Comparison of ENCODE assay signal across 8 cellular contexts in the genomic region with DNA sequence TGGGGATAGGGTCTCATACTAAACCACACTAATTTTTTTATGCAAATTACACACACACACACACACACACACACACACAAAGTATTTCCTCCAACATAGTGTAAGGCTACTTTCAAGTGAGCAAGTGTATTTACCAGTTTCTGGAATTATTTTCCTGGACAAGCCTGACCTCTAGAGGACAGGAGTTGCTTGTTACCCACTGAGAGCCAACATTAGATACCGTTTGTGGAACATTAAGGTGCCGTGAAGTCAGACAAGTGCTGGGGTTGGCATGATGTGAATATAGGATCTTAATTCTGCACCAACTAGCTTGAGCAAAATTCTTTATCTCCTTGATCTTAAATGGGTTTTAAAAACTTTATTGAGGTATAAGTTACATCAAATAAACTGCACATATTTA. TPM values are rescaled to one million over a fixed set of nuclear protein-coding genes. Genes with fewer than 3 reads are reported as not detected.
DNase-seq lines count a peak whose midpoint lies in the region; ATAC-seq, FAIRE-seq and TF ChIP-seq lines count a peak whose summit lies in the region.

No MANE protein-coding gene starts in this region.

- no peaks in the 10 kb centered on the region for H3K27me3 ChIP-seq in GM23338 (ENCODE audit: insufficient read depth)
- H3K27me3 ChIP-seq in thyroid gland = no peaks in the 10 kb centered on the region

- H3K4me3 ChIP-seq in GM23338 = no peak overlapping the region
- H3K4me3 ChIP-seq in thyroid gland (replicated peaks in 1 of 3) = no peak overlapping the region

- ATAC-seq in GM23338 = peak; percentile 72
- peak; percentile 79 for ATAC-seq in WTC11
- ATAC-seq in HG02763 (IDR thresholded peaks at IDR 0.05; ENCODE audit: unreplicated experiment) = no peak

- no peak overlapping the region for H3K4me2 ChIP-seq in GM23338

- H2AFZ ChIP-seq in GM23338 = no peak overlapping the region

- H3K4me3 Mint-ChIP-seq in GM23338 (no peak overlapping the region), WTC11 (no peak overlapping the region)

- H3K36me3 Mint-ChIP-seq in GM23338 (ENCODE audit: low read depth) (no peaks in the 10 kb centered on the region), WTC11 (no peaks in the 10 kb centered on the region)

- TF ChIP-seq CTCF in GM23338 (conservative IDR thresholded peaks at IDR 0.05; ENCODE audit: low read depth in 2 of 2) (peak; percentile 71 to 80), WTC11 (IDR thresholded peaks at IDR 0.05) (no peak), thyroid gland (IDR thresholded peaks at IDR 0.05) (peak in 3 of 6 experiments; percentile 28 to 41 (median 34))

- H3K4me1 Mint-ChIP-seq in GM23338 (no peaks in the 10 kb centered on the region), WTC11 (no peaks in the 10 kb centered on the region)

- no peaks in the 10 kb centered on the region for H3K79me2 ChIP-seq in GM23338 (replicated peaks; ENCODE audit: insufficient read depth)

- H3K27me3 Mint-ChIP-seq in GM23338 (ENCODE audit: insufficient read depth, low read depth, poor library complexity) (no peaks in the 10 kb centered on the region), WTC11 (ENCODE audit: low read depth) (no peaks in the 10 kb centered on the region)

- intact Hi-C loops in thyroid gland (cut with DNase I) = loop anchor here (5.0 kb wide), 1 partner anchor 331 kb away; no protein-coding TSS in a partner anchor

- DNase-seq in GM23338 (ENCODE audit: low spot score) (peak; percentile 77), NCI-H1417 treated with DMSO at 0.1 percent for 48 hours (lab: John Stamatoyannopoulos, UW) (peak; percentile 35), WTC11 (ENCODE audit: low spot score) (no peak), thyroid gland (no peak), NK-92 (lab: John Stamatoyannopoulos, UW; ENCODE audit: unreplicated experiment) (no peak)

- no peaks in the 10 kb centered on the region for H3F3A ChIP-seq in GM23338 (replicated peaks; ENCODE audit: low read depth)

- H3K9me2 ChIP-seq in GM23338 (ENCODE audit: insufficient read depth) = no peaks in the 10 kb centered on the region

- H3K9me3 ChIP-seq in thyroid gland = no peaks in the 10 kb centered on the region

- POLR2A ChIA-PET in WTC11 (lab: Charles Lee) = no interaction called here

- no peak overlapping the region for H3K27ac Mint-ChIP-seq in GM23338
- no peak overlapping the region for H3K27ac Mint-ChIP-seq in WTC11

- FAIRE-seq in G401.6 (lab: Jason Lieb, UNC) = peak; percentile 68
- FAIRE-seq in islet of Langerhans (lab: Jason Lieb, UNC) = peak; percentile 92

- H3K4me1 ChIP-seq in GM23338 (ENCODE audit: insufficient read depth) = no peaks in the 10 kb centered on the region
- no peaks in the 10 kb centered on the region for H3K4me1 ChIP-seq in thyroid gland

- H3K27ac ChIP-seq in GM23338 (ENCODE audit: low read depth) (no peak overlapping the region), thyroid gland (no peak overlapping the region)

- CTCF ChIA-PET in WTC11 (lab: Charles Lee) = no interaction called here

- H3K9me3 Mint-ChIP-seq in GM23338 (no peaks in the 10 kb centered on the region), WTC11 (no peaks in the 10 kb centered on the region)

- H3K36me3 ChIP-seq in GM23338 (ENCODE audit: insufficient read depth) (no peaks in the 10 kb centered on the region), thyroid gland (no peaks in the 10 kb centered on the region)

- H4K20me1 ChIP-seq in GM23338 (replicated peaks; ENCODE audit: insufficient read depth) = no peaks in the 10 kb centered on the region

- 0 to 4% methylated on average over 2 of the region's 2 CpGs for WGBS in thyroid gland, 2 donors

- no peak for TF ChIP-seq POLR2A in thyroid gland (IDR thresholded peaks at IDR 0.05)

TF ChIP-seq in GM23338, 12 proteins besides CTCF, POLR2A, EP300 and RAD21 (continues in another document):
- TF ChIP-seq CREB1 (CRISPR knock-in tag; IDR thresholded peaks at IDR 0.05; ENCODE audit: low read depth) (no peak), STAT1 (IDR thresholded peaks at IDR 0.05; ENCODE audit: unreplicated experiment) (no peak), ZNF114 (CRISPR knock-in tag; IDR thresholded peaks at IDR 0.05) (no peak), NANOG (IDR thresholded peaks at IDR 0.05; ENCODE audit: borderline replicate concordance) (no peak), ETS1 (IDR thresholded peaks at IDR 0.05) (no peak)

TF ChIP-seq in WTC11, 78 proteins besides CTCF, POLR2A, EP300 and RAD21 (continues in another document):
- TF ChIP-seq E2F1 (CRISPR knock-in tag; IDR thresholded peaks at IDR 0.05) = no peak
- no peak for TF ChIP-seq FOXP1 (CRISPR knock-in tag; IDR thresholded peaks at IDR 0.05; ENCODE audit: borderline replicate concordance)
- no peak for TF ChIP-seq ZNF532 (CRISPR knock-in tag; IDR thresholded peaks at IDR 0.05; ENCODE audit: borderline replicate concordance)
- no peak for TF ChIP-seq ZNF121 (CRISPR knock-in tag; IDR thresholded peaks at IDR 0.05)
- TF ChIP-seq, protein P1, sequence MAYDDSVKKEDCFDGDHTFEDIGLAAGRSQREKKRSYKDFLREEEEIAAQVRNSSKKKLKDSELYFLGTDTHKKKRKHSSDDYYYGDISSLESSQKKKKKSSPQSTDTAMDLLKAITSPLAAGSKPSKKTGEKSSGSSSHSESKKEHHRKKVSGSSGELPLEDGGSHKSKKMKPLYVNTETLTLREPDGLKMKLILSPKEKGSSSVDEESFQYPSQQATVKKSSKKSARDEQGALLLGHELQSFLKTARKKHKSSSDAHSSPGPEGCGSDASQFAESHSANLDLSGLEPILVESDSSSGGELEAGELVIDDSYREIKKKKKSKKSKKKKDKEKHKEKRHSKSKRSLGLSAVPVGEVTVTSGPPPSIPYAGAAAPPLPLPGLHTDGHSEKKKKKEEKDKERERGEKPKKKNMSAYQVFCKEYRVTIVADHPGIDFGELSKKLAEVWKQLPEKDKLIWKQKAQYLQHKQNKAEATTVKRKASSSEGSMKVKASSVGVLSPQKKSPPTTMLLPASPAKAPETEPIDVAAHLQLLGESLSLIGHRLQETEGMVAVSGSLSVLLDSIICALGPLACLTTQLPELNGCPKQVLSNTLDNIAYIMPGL (CRISPR knock-in tag; IDR thresholded peaks at IDR 0.05) = no peak

RNA-seq across cellular contexts. Expression of gene SERPINB2, which starts 39.3 kb away (rescaled TPM):
- total RNA-seq in GM23338 (2014; rRNA removed; shearing (Covaris generic)) = not detected in 2 replicates
- polyA plus RNA-seq in GM23338 (2016; fragmentation: Nextera tagmentation; extraction: Ambion mirVana) = not detected in 2 replicates
- total RNA-seq in WTC11 (2021) = not detected in 3 replicates
- total RNA-seq in thyroid gland = under 1 TPM in 2 of 4 donors, not detected in 2; 0.22 to 0.67 TPM

RNA-seq across cellular contexts. Expression of gene SERPINB10, which starts 59.6 kb away (rescaled TPM):
- not detected in 2 replicates for total RNA-seq in GM23338 (2014; rRNA removed; shearing (Covaris generic))
- not detected in 2 replicates for polyA plus RNA-seq in GM23338 (2016; fragmentation: Nextera tagmentation; extraction: Ambion mirVana)
- total RNA-seq in WTC11 (2021) (not detected in 3 replicates), thyroid gland (not detected)

Comparison
In these comparisons a context has a peak if more than half of its experiments do, and no peak if none do; other contexts are left out.
1. DNase-seq: peak in GM23338 (single experiment) and NCI-H1417 treated with DMSO at 0.1 percent for 48 hours (single experiment); none in WTC11 (single experiment), thyroid gland (0 of 2) and NK-92 (single experiment).